25 cellular contexts compared by ENCODE assay signal in the genomic region with DNA sequence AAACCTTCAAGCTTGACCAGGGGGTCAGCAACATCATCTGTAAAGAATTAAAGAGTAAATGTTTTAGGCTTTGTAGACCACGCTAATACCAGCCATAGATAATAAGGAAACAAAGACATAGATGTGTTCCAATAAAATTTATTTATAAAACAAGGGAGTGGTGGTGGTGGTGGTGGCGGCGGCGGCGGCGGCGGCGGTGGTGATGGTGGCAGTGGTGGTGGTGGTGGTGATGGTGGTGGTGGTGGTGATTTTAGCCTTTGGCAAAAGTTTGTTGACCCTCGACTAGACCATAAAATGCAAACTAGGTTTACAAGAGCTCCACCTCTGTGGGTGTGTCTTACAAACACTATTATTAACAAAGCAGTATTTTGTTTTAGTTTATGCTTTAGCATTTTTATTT.
DNase-seq lines count a peak whose midpoint lies in the region; TF ChIP-seq lines count a peak whose summit lies in the region.
"Had no signal": no experiment of that assay in that cellular context is flagged by ENCODE, and none has a peak within 500 bp of the region (broad histone marks: within the 10 kb centered on the region; RNA-seq: fewer than 3 reads in every experiment).

No MANE protein-coding gene starts in this region.

- H3K4me3 ChIP-seq in GM12865 (ENCODE audit: low read depth, low read length) = no peak overlapping the region
- H3K4me3 ChIP-seq: A549; BLaER1; BLaER1 treated with 17β-estradiol and CSF1 and Interleukin-3, amounts not matched to agents 10 nM and 100 nM had no signal

- DNase-seq in GM12865 (ENCODE audit: low read depth) = peak; percentile 9
- DNase-seq in activated CD8-positive, alpha-beta memory T cell treated with anti-CD3 and anti-CD28 coated beads, Interleukin-2, amount 50 U/mL, for 4 hours = no peak
- DNase-seq: 8988T; ACHN; AML-193; BE2C; C1 segment of cervical spinal cord; Caco-2; Calu3; CD4-positive, alpha-beta memory T cell; CD4-positive, alpha-beta T cell; CD4-positive, CD25-positive, alpha-beta regulatory T cell; CD8-positive, alpha-beta memory T cell; CD8-positive, alpha-beta T cell; COR-L47; DMS 273 treated with DMSO at 0.1 percent for 48 hours; DMS153; DMS53; DMS79; DMS79 treated with DMSO at 0.1 percent for 48 hours; DND-41; EL had no signal

- TF ChIP-seq CTCF in GM12865 (IDR thresholded peaks at IDR 0.05; ENCODE audit: insufficient read depth, low read depth, low read length, missing control alignments) = no peak
